ENCODE assay signal across 1 cellular context in the genomic region with DNA sequence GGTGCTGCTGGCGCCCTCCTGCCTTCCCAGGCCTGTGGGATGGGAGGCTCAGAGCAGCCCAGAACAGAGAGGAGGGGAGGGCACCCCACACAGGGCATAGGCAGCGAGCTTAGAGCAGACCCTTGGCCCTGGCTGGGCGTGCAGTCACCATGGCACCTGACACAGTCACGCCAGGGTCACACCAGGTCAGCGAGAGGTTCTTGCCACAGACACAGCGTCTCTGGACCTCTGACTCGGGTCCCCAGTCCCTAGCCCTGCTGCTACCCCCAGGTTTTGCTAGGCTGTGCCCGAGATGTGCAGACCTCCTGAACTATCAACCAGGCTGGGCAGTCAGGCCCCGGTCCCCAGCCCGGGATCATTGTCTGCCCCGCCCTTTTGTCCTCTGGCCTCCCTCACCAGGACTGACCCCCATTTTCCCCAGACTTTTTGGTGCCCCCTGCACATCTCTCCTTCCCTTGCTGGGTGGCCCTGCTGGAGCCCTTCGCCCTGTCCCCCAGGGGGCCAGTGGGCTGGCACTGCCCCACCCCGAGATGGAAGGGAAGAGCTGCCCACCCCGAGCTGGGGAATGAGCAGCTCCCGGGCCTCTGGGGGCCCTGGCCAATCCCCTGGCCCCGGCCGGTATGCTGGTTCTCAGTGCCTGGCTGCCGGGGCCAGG.
TF ChIP-seq lines count a peak whose summit lies in the region.

No MANE protein-coding gene starts in this region.

TF ChIP-seq in K562, 482 proteins besides CTCF, POLR2A, EP300 and RAD21:
- peak; percentile 27; the same call in 1 of the 2 replicates for TF ChIP-seq ZFX (CRISPR knock-in tag; IDR thresholded peaks at IDR 0.05)
- TF ChIP-seq, protein P1, sequence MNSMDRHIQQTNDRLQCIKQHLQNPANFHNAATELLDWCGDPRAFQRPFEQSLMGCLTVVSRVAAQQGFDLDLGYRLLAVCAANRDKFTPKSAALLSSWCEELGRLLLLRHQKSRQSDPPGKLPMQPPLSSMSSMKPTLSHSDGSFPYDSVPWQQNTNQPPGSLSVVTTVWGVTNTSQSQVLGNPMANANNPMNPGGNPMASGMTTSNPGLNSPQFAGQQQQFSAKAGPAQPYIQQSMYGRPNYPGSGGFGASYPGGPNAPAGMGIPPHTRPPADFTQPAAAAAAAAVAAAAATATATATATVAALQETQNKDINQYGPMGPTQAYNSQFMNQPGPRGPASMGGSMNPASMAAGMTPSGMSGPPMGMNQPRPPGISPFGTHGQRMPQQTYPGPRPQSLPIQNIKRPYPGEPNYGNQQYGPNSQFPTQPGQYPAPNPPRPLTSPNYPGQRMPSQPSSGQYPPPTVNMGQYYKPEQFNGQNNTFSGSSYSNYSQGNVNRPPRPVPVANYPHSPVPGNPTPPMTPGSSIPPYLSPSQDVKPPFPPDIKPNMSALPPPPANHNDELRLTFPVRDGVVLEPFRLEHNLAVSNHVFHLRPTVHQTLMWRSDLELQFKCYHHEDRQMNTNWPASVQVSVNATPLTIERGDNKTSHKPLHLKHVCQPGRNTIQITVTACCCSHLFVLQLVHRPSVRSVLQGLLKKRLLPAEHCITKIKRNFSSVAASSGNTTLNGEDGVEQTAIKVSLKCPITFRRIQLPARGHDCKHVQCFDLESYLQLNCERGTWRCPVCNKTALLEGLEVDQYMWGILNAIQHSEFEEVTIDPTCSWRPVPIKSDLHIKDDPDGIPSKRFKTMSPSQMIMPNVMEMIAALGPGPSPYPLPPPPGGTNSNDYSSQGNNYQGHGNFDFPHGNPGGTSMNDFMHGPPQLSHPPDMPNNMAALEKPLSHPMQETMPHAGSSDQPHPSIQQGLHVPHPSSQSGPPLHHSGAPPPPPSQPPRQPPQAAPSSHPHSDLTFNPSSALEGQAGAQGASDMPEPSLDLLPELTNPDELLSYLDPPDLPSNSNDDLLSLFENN (IDR thresholded peaks at IDR 0.05; ENCODE audit: low read depth in 2 of 2, low read length in 2 of 2), result no peak
TF ChIP-seq in K562: peak in this region for 1.
